Comparison of ENCODE assay signal across 1 cellular context in the genomic region with DNA sequence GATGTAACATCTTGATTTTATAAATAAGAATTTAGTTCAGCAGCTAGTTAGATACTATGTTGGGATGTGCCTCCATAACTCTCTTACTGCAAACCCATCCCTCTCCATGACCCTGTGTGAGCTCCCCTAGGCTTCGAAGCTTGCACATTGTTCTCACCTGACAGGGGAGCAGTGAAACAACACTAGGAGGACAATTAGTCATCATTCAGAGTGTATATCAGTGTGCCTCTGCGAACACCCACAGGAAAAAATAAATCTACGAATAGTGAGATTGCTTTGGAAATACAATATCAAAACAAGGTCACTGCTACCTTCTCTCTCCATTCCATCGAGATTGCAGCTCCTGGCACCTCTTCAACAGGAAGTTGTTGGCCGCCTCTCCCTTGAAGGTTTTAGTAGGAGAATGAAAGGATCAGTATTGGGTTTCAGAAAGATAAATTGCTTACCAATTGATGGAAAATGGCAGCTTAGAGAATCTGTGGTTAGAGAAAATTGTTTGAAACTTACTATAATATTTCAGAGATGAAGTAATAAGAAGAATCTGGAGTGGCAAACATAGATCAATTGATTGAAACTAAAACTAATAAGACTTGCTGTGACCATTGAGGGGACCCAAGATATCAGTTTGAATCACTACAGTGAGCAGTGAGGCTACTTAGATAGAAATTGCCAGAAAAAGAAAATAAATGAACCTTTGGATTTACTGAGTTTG.
TF ChIP-seq lines count a peak whose summit lies in the region.

No MANE protein-coding gene starts in this region.

TF ChIP-seq in GM12878, 131 proteins besides CTCF, POLR2A, EP300 and RAD21 (continued from another document):
- TF ChIP-seq LARP7 (IDR thresholded peaks at IDR 0.05) (no peak), SIX5 (IDR thresholded peaks at IDR 0.05; ENCODE audit: low read depth, low read length, severe bottlenecking) (no peak), ZNF274 (IDR thresholded peaks at IDR 0.05; ENCODE audit: insufficient read depth, insufficient read length) (no peak), IKZF1 (conservative IDR thresholded peaks at IDR 0.05) (peak; percentile 41; the same call in 1 of the 2 replicates)
- TF ChIP-seq, protein P1, sequence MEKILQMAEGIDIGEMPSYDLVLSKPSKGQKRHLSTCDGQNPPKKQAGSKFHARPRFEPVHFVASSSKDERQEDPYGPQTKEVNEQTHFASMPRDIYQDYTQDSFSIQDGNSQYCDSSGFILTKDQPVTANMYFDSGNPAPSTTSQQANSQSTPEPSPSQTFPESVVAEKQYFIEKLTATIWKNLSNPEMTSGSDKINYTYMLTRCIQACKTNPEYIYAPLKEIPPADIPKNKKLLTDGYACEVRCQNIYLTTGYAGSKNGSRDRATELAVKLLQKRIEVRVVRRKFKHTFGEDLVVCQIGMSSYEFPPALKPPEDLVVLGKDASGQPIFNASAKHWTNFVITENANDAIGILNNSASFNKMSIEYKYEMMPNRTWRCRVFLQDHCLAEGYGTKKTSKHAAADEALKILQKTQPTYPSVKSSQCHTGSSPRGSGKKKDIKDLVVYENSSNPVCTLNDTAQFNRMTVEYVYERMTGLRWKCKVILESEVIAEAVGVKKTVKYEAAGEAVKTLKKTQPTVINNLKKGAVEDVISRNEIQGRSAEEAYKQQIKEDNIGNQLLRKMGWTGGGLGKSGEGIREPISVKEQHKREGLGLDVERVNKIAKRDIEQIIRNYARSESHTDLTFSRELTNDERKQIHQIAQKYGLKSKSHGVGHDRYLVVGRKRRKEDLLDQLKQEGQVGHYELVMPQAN (conservative IDR thresholded peaks at IDR 0.05), result no peak
